9 cellular contexts compared by ENCODE assay signal in the genomic region with DNA sequence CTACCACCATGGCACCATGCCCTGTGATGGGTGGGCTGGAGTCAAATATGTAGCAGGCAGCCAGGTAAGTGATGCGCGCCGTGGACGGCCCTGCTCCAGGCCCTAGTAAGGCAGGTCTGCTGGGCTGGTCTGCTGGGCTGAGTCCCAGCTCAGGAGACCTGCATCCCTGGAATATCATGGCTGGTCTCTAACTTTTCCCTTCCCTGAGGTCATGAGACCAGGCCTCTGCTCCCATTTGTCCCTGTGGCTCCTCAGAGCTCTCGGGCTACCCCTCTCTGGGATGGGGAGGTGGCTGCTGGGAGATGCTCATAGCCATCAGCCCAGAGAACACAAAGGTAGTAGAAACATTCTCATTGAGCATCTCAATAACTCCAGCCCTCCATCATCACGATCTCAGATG. TPM values are rescaled to one million over a fixed set of nuclear protein-coding genes. Genes with fewer than 3 reads are reported as not detected.
"Had no signal": no experiment of that assay in that cellular context is flagged by ENCODE, and none has a peak within 500 bp of the region (broad histone marks: within the 10 kb centered on the region; RNA-seq: fewer than 3 reads in every experiment).

No MANE protein-coding gene starts in this region.

- ATAC-seq: GM12878 had no signal

- FAIRE-seq: G401.6, GM12878, GM12891, GM12892, GM18507, GM19239 had no signal

- H3K4me3 ChIP-seq: GM12878 had no signal

- DNase-seq: GDM1, GF-D8 had no signal

RNA-seq across cellular contexts. Expression of gene KCNA5, which starts 19.8 kb away (rescaled TPM):
- total RNA-seq: G401 had no signal
